ENCODE assay signal across 8 cellular contexts in the genomic region with DNA sequence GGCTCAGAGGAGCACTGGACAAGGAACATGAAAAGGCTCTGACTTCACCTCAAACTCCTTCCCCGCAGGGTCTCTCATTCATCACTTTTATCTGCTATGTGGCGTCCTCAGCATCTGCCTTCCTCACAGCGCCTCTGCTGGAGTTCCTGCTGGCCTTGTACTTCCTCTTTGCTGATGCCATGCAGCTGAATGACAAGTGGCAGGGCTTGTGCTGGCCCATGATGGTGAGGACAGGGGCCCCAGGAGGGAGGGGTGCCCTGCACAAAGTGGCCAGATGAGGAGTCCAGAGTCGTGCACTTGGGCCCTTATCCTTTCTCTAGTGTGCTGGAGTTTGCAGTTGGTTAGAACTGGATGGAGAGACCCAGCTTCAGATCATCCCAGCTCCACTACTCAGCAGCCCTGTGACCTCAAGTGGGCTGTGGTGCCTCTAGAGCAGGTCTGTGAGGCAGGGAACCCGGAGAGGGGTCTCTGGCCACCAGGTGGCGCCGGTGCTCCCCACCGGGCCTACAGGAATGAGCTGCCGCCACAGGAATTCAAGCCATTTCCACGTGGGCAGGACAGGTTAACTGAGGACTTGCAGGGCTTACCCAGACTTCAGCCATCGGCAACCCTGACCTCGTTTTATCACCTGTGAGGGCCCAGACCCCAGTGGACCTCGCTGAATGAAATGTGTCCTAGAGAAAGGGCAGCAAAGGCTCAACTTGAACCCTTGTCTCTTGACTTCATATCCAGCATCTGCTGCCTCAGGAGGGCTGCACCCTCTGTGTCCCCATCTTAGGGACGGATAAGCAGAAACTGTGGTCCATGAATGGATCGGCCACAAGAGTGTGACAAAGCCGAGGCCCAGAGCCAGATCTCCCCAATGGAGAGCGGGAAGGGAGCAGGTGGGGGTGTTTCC. TPM values are rescaled to one million over a fixed set of nuclear protein-coding genes. Genes with fewer than 3 reads are reported as not detected.
DNase-seq lines count a peak whose midpoint lies in the region; ATAC-seq and TF ChIP-seq lines count a peak whose summit lies in the region.

No MANE protein-coding gene starts in this region.

- peak; percentile 25 for ATAC-seq in HG03469 (IDR thresholded peaks at IDR 0.05; ENCODE audit: unreplicated experiment)

- peak; percentile 98 for TF ChIP-seq CTCF in GM12872 (IDR thresholded peaks at IDR 0.05; ENCODE audit: insufficient read depth, low read depth, low read length)

- peak; percentile 71 for DNase-seq in NOMO-1 treated with dmso at 0.1 percent for 144 hours (lab: John Stamatoyannopoulos, UW; ENCODE audit: unreplicated experiment)
- peak; percentile 40 for DNase-seq in activated CD8-positive, alpha-beta memory T cell treated with anti-CD3 and anti-CD28 coated beads, Interleukin-2, amount 50 U/mL, for 1 hour (ENCODE audit: extremely low read depth)
- DNase-seq in epidermal melanocyte (ENCODE audit: insufficient read length, low spot score) = peak; percentile 88
- DNase-seq in middle frontal gyrus (ENCODE audit: extremely low spot score, low spot score) = peak; percentile 41
- DNase-seq in stimulated activated CD8-positive, alpha-beta memory T cell treated with anti-CD3 and anti-CD28 coated beads, Interleukin-4, amount 100 ng/mL, for 24 hours (ENCODE audit: low read depth) = peak; percentile 80
- DNase-seq in mesenteric fat pad (ENCODE audit: low spot score) = no peak

RNA-seq across cellular contexts. Expression of a gene that starts 4.0 kb away (rescaled TPM):
- total RNA-seq in mesenteric fat pad = 48.1 TPM

RNA-seq across cellular contexts. Expression of a gene that starts 29.2 kb away (rescaled TPM):
- total RNA-seq in mesenteric fat pad = 1.00 TPM

RNA-seq across cellular contexts. Expression of a gene that starts 42.3 kb away (rescaled TPM):
- total RNA-seq in mesenteric fat pad = 6.4 TPM

RNA-seq across cellular contexts. Expression of a gene that starts 56.1 kb away (rescaled TPM):
- total RNA-seq in mesenteric fat pad = 41.6 TPM

RNA-seq across cellular contexts. Expression of a gene that starts 58.6 kb away (rescaled TPM):
- total RNA-seq in mesenteric fat pad = 58.3 TPM
